ENCODE assay signal across 15 cellular contexts in the genomic region with DNA sequence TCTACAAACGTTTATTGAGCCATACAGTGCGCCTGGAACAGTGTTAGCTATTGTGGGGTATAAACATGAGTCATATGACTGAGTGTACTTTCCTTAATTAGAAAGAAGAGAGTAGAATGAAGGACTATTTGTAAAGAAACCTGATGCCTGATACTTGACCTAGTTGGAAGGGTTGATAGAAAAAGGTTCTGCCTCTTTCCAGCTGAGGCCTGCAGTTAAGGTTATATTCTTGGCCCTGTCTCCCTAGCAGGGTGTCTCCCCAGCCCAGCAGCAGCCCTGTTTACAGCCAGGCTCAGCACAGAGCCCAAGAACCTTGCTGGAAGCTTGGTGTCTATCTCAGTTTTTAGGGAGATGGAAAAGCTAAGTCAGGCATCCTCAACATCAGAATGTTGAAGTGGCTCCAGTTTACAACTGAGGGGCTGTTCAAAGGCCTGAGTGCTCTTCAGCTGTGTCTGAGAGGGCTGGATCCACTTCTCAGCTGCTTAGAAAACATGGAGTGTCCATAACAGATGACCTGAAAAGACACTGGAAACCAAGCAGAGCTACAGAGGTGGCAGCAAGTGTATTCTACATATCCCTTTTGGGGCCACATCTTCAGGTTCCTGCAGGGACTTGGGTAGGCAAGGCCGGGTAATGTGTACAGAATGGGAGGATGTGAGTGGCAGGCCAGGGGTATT. TPM values are rescaled to one million over a fixed set of nuclear protein-coding genes. Genes with fewer than 3 reads are reported as not detected.
A peak's percentile ranks its signal among the peaks of the same experiment; 100 is the strongest.
DNase-seq lines count a peak whose midpoint lies in the region; ATAC-seq and TF ChIP-seq lines count a peak whose summit lies in the region.
"Had no signal": no experiment of that assay in that cellular context is flagged by ENCODE, and none has a peak within 500 bp of the region (broad histone marks: within the 10 kb centered on the region; RNA-seq: fewer than 3 reads in every experiment).

No MANE protein-coding gene starts in this region.

- no peak for TF ChIP-seq POLR2A in prostate gland (IDR thresholded peaks at IDR 0.05)

- H3K4me3 ChIP-seq in HEK293 (ENCODE audit: low read depth, low read length) (no peak overlapping the region), fibroblast of mammary gland (ENCODE audit: control insufficient read depth, low read depth, low read length) (no peak overlapping the region), prostate gland (no peak overlapping the region), ascending aorta (no peak overlapping the region)

- POLR2A ChIA-PET in HEK293 (lab: Yijun Ruan, JAX): no interaction called here

- peaks cover 7% of the 10 kb centered on the region for H3K4me1 ChIP-seq in HEK293 (ENCODE audit: control insufficient read depth, insufficient read depth, low read length)
- no peaks in the 10 kb centered on the region for H3K4me1 ChIP-seq in prostate gland (replicated peaks)
- no peaks in the 10 kb centered on the region for H3K4me1 ChIP-seq in ascending aorta

- 39% methylated on average over 3 of the region's 3 CpGs for WGBS in prostate gland

- H3K9me3 ChIP-seq in HEK293 (ENCODE audit: control insufficient read depth, insufficient read depth, low read depth, low read length) (no peaks in the 10 kb centered on the region), prostate gland (no peaks in the 10 kb centered on the region), ascending aorta (no peaks in the 10 kb centered on the region)

- no peak for ATAC-seq in GM21367 (IDR thresholded peaks at IDR 0.05; ENCODE audit: unreplicated experiment)

- H3K36me3 ChIP-seq in HEK293 (ENCODE audit: control insufficient read depth in 2 of 2, insufficient read depth in 1 of 2, low read length in 2 of 2) (no peaks in the 10 kb centered on the region), prostate gland (no peaks in the 10 kb centered on the region), ascending aorta (no peaks in the 10 kb centered on the region)

- in situ Hi-C loops in ACHN (cut with HindIII; ENCODE audit: low pct_ligation_motif_present, low pct_unique_long_range_greater_than_20kb, low sequenced_read_pairs): no loop called here

- DNase-seq in NCI-H345 treated with DMSO at 0.1 percent for 48 hours (lab: John Stamatoyannopoulos, UW; ENCODE audit: unreplicated experiment) (peak; percentile 59), fibroblast of mammary gland (ENCODE audit: low read depth) (peak; percentile 74), prostate gland (ENCODE audit: low spot score) (peak; percentile 10), ACHN (no peak), ascending aorta (ENCODE audit: low spot score in 2 of 2) (no peak), NCI-H446 treated with DMSO at 0.1 percent for 48 hours (lab: John Stamatoyannopoulos, UW) (no peak)
- DNase-seq: activated gamma-delta T cell; effector memory CD4-positive, alpha-beta T cell; H7; NCI-H82; retina had no signal

- TF ChIP-seq CTCF in HEK293 (tag by site-specific recombination; IDR thresholded peaks at IDR 0.05) (no peak), fibroblast of mammary gland (conservative IDR thresholded peaks at IDR 0.05; ENCODE audit: control insufficient read depth, insufficient read depth, low read depth, low read length) (no peak), prostate gland (IDR thresholded peaks at IDR 0.05) (no peak), ascending aorta (IDR thresholded peaks at IDR 0.05) (no peak)

- CTCF ChIA-PET in HEK293 (lab: Yijun Ruan, JAX): interaction anchor here (0.6 to 2.3 kb wide), 5 partner anchors 10 to 192 kb away, joined by 3 to 13 read pairs (median 5); no protein-coding TSS in a partner anchor

- intact Hi-C loops in prostate gland (cut with DNase I) (no loop called here), ascending aorta (cut with DNase I) (no loop called here)

- peak overlapping the region; percentile 62 for H3K27ac ChIP-seq in HEK293 (ENCODE audit: extremely low read depth, low read depth, low read length)
- H3K27ac ChIP-seq in prostate gland: no peak overlapping the region
- H3K27ac ChIP-seq in ascending aorta: peak overlapping the region in 1 of 2 donors; percentile 14
- H3K27ac ChIP-seq: HL-60 had no signal

- no peaks in the 10 kb centered on the region for H3K27me3 ChIP-seq in prostate gland (replicated peaks; ENCODE audit: insufficient read depth)
- no peaks in the 10 kb centered on the region for H3K27me3 ChIP-seq in ascending aorta

TF ChIP-seq in HEK293, 187 proteins besides CTCF, POLR2A, EP300 and RAD21 (continues in another document):
- TF ChIP-seq ZNF600 (tag by site-specific recombination; IDR thresholded peaks at IDR 0.05) (peak; percentile 39; the same call in 1 of the 2 replicates), ZNF629 (tag by site-specific recombination; IDR thresholded peaks at IDR 0.05) (peak; percentile 76), ZNF24 (tag by site-specific recombination; IDR thresholded peaks at IDR 0.05) (no peak), ZNF529 (tag by site-specific recombination; IDR thresholded peaks at IDR 0.05; ENCODE audit: insufficient replicate concordance) (no peak), ZNF514 (tag by site-specific recombination; IDR thresholded peaks at IDR 0.05) (no peak), ZNF157 (tag by site-specific recombination; IDR thresholded peaks at IDR 0.05) (no peak), ZBTB1 (tag by site-specific recombination; IDR thresholded peaks at IDR 0.05) (no peak), ZNF121 (tag by site-specific recombination; IDR thresholded peaks at IDR 0.05) (no peak), RBAK (tag by site-specific recombination; IDR thresholded peaks at IDR 0.05) (no peak), ZNF426 (tag by site-specific recombination; IDR thresholded peaks at IDR 0.05) (no peak), MYNN (tag by site-specific recombination; IDR thresholded peaks at IDR 0.05; ENCODE audit: borderline replicate concordance) (no peak), GLI4 (tag by site-specific recombination; IDR thresholded peaks at IDR 0.05) (no peak)
- TF ChIP-seq, protein P1, sequence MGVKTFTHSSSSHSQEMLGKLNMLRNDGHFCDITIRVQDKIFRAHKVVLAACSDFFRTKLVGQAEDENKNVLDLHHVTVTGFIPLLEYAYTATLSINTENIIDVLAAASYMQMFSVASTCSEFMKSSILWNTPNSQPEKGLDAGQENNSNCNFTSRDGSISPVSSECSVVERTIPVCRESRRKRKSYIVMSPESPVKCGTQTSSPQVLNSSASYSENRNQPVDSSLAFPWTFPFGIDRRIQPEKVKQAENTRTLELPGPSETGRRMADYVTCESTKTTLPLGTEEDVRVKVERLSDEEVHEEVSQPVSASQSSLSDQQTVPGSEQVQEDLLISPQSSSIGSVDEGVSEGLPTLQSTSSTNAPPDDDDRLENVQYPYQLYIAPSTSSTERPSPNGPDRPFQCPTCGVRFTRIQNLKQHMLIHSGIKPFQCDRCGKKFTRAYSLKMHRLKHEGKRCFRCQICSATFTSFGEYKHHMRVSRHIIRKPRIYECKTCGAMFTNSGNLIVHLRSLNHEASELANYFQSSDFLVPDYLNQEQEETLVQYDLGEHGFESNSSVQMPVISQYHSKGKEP (tag by site-specific recombination; IDR thresholded peaks at IDR 0.05): no peak
- TF ChIP-seq, protein P2, sequence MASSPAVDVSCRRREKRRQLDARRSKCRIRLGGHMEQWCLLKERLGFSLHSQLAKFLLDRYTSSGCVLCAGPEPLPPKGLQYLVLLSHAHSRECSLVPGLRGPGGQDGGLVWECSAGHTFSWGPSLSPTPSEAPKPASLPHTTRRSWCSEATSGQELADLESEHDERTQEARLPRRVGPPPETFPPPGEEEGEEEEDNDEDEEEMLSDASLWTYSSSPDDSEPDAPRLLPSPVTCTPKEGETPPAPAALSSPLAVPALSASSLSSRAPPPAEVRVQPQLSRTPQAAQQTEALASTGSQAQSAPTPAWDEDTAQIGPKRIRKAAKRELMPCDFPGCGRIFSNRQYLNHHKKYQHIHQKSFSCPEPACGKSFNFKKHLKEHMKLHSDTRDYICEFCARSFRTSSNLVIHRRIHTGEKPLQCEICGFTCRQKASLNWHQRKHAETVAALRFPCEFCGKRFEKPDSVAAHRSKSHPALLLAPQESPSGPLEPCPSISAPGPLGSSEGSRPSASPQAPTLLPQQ (tag by site-specific recombination; IDR thresholded peaks at IDR 0.05): no peak
- TF ChIP-seq, protein P3, sequence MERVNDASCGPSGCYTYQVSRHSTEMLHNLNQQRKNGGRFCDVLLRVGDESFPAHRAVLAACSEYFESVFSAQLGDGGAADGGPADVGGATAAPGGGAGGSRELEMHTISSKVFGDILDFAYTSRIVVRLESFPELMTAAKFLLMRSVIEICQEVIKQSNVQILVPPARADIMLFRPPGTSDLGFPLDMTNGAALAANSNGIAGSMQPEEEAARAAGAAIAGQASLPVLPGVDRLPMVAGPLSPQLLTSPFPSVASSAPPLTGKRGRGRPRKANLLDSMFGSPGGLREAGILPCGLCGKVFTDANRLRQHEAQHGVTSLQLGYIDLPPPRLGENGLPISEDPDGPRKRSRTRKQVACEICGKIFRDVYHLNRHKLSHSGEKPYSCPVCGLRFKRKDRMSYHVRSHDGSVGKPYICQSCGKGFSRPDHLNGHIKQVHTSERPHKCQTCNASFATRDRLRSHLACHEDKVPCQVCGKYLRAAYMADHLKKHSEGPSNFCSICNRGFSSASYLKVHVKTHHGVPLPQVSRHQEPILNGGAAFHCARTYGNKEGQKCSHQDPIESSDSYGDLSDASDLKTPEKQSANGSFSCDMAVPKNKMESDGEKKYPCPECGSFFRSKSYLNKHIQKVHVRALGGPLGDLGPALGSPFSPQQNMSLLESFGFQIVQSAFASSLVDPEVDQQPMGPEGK (tag by site-specific recombination; IDR thresholded peaks at IDR 0.05): no peak
- TF ChIP-seq, protein P4, sequence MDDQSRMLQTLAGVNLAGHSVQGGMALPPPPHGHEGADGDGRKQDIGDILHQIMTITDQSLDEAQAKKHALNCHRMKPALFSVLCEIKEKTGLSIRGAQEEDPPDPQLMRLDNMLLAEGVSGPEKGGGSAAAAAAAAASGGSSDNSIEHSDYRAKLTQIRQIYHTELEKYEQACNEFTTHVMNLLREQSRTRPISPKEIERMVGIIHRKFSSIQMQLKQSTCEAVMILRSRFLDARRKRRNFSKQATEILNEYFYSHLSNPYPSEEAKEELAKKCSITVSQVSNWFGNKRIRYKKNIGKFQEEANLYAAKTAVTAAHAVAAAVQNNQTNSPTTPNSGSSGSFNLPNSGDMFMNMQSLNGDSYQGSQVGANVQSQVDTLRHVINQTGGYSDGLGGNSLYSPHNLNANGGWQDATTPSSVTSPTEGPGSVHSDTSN (CRISPR knock-in tag; IDR thresholded peaks at IDR 0.05): no peak

RNA-seq across cellular contexts. Expression of a gene that starts 21.6 kb away (rescaled TPM):
- total RNA-seq in prostate gland (not detected), ascending aorta (not detected)
- total RNA-seq: H7, kidney epithelial cell had no signal

Comparison
In these comparisons a context has a peak if more than half of its experiments do, and no peak if none do; other contexts are left out.
1. DNase-seq: peak in NCI-H345 treated with DMSO at 0.1 percent for 48 hours (single experiment), fibroblast of mammary gland (single experiment) and prostate gland (single experiment); none in ACHN (single experiment), ascending aorta (0 of 2) and NCI-H446 treated with DMSO at 0.1 percent for 48 hours (single experiment).